13 cellular contexts compared by ENCODE assay signal in genomic region chr1:86137458-86137857, GRCh38. TPM values are rescaled to one million over a fixed set of nuclear protein-coding genes. Genes with fewer than 3 reads are reported as not detected.
DNase-seq lines count a peak whose midpoint lies in the region; ATAC-seq, FAIRE-seq and TF ChIP-seq lines count a peak whose summit lies in the region.
"Had no signal": no experiment of that assay in that cellular context is flagged by ENCODE, and none has a peak within 500 bp of the region (broad histone marks: within the 10 kb centered on the region; RNA-seq: fewer than 3 reads in every experiment).

No MANE protein-coding gene starts in this region.

- H4K8ac ChIP-seq in mesenchymal stem cell (ENCODE audit: low read length) = no peak overlapping the region

- H3K18ac ChIP-seq in mesenchymal stem cell (ENCODE audit: low read depth in 1 of 2, low read length in 2 of 2) = no peak overlapping the region

- H3K4me2 ChIP-seq in mammary epithelial cell (ENCODE audit: insufficient read depth, low read depth, low read length) = no peak overlapping the region
- H3K4me2 ChIP-seq in mesenchymal stem cell (ENCODE audit: low read length, poor library complexity, severe bottlenecking) = no peak overlapping the region

- ATAC-seq in GM18502 (IDR thresholded peaks at IDR 0.05; ENCODE audit: poor library complexity, unreplicated experiment) = no peak
- ATAC-seq: natural killer cell had no signal

- CTCF ChIA-PET in mammary epithelial cell (lab: Charles Lee; ENCODE audit: low non-redundant PET) = no interaction called here

- intact Hi-C loops in mammary epithelial cell (cut with micrococcal nuclease) = no loop called here

- H3K9ac ChIP-seq in mammary epithelial cell (ENCODE audit: insufficient read depth, low read length) (no peak overlapping the region), mesenchymal stem cell (ENCODE audit: low read length) (peak overlapping the region; percentile 56)

- H2AK5ac ChIP-seq in mesenchymal stem cell (ENCODE audit: low read length, severe bottlenecking) = no peak overlapping the region

- H2BK15ac ChIP-seq in mesenchymal stem cell (ENCODE audit: low read depth, poor library complexity, severe bottlenecking) = no peak overlapping the region

- no peak overlapping the region for H2BK12ac ChIP-seq in mesenchymal stem cell (ENCODE audit: low read length in 2 of 2)

- H3K4me3 ChIP-seq in mammary epithelial cell (replicated peaks in 1 of 3; ENCODE audit: insufficient read depth in 1 of 3, low read depth in 2 of 3, low read length in 3 of 3) (no peak overlapping the region), mesenchymal stem cell (ENCODE audit: insufficient read depth in 1 of 2, low read depth in 1 of 2, low read length in 2 of 2) (no peak overlapping the region)
- H3K4me3 ChIP-seq: adrenal gland had no signal

- peaks cover 3% of the 10 kb centered on the region for H3K27me3 ChIP-seq in mammary epithelial cell (ENCODE audit: insufficient read depth, low read length)
- no peaks in the 10 kb centered on the region for H3K27me3 ChIP-seq in mesenchymal stem cell (ENCODE audit: control insufficient read depth in 1 of 2, insufficient read depth in 1 of 2, low read length in 2 of 2)
- H3K27me3 ChIP-seq: adrenal gland had no signal

- no peak overlapping the region for H4K91ac ChIP-seq in mesenchymal stem cell (ENCODE audit: low read length)

- in situ Hi-C loops in mammary epithelial cell (cut with MboI; ENCODE audit: low sequenced_read_pairs in 2 of 2) = no loop called here

- H3K23ac ChIP-seq in mesenchymal stem cell (ENCODE audit: low read length in 2 of 2) = no peak overlapping the region

- no peak overlapping the region for H2BK5ac ChIP-seq in mesenchymal stem cell (ENCODE audit: low read depth, low read length, poor library complexity, severe bottlenecking)

- H3K27ac ChIP-seq in mammary epithelial cell (ENCODE audit: insufficient read depth, low read depth, low read length) = no peak overlapping the region
- no peak overlapping the region for H3K27ac ChIP-seq in mesenchymal stem cell (ENCODE audit: low read length, poor library complexity, severe bottlenecking)
- H3K27ac ChIP-seq: adrenal gland had no signal

- no peak overlapping the region for H3K14ac ChIP-seq in mesenchymal stem cell (ENCODE audit: low read length in 2 of 2)

- H3K4me1 ChIP-seq in mammary epithelial cell (ENCODE audit: insufficient read depth, low read length) = no peaks in the 10 kb centered on the region
- no peaks in the 10 kb centered on the region for H3K4me1 ChIP-seq in mesenchymal stem cell (ENCODE audit: control insufficient read depth, insufficient read depth, low read depth, low read length)
- H3K4me1 ChIP-seq: adrenal gland had no signal

- H3K79me1 ChIP-seq in mesenchymal stem cell (replicated peaks; ENCODE audit: low read length, poor library complexity, severe bottlenecking) = no peaks in the 10 kb centered on the region

- WGBS in mammary epithelial cell (ENCODE audit: low coverage, missing lambda C conversion rate) = 0% methylated on average over 1 of the region's 1 CpG
- no CpG with 5 or more reads among the region's 1 CpG for WGBS in mesenchymal stem cell

- dilution Hi-C loops in mammary epithelial cell (cut with HindIII; ENCODE audit: low sequenced_read_pairs) = no loop called here

- H2AFZ ChIP-seq in mammary epithelial cell (ENCODE audit: low read depth, low read length) (no peak overlapping the region), mesenchymal stem cell (ENCODE audit: low read depth, low read length) (no peak overlapping the region)

- H3K9me3 ChIP-seq in mammary epithelial cell (replicated peaks; ENCODE audit: insufficient read depth, low read length) (no peaks in the 10 kb centered on the region), mesenchymal stem cell (ENCODE audit: control insufficient read depth, low read length) (no peaks in the 10 kb centered on the region)
- H3K9me3 ChIP-seq: adrenal gland had no signal

- no TSS peak for BruUV-seq in mammary epithelial cell (replicated peaks; lab: Mats Ljungman, UMichigan)

- H3K36me3 ChIP-seq in mammary epithelial cell (ENCODE audit: insufficient read depth, low read length) = no peaks in the 10 kb centered on the region
- H3K36me3 ChIP-seq in mesenchymal stem cell (ENCODE audit: control insufficient read depth in 1 of 2, insufficient read depth in 2 of 2, low read depth in 1 of 2, low read length in 2 of 2) = no peaks in the 10 kb centered on the region
- H3K36me3 ChIP-seq: adrenal gland had no signal

- TF ChIP-seq CTCF in mammary epithelial cell (conservative IDR thresholded peaks at IDR 0.05 in 1 of 2, IDR thresholded peaks at IDR 0.05 in 1 of 2; ENCODE audit: extremely low read depth in 1 of 2, insufficient read depth in 1 of 2, low read depth in 1 of 2, low read length in 2 of 2) = no peak

- FAIRE-seq in HTR-8/SVneo (lab: Jason Lieb, UNC) = no peak
- FAIRE-seq: D721Med had no signal

- DNase-seq in DMS53 (lab: John Stamatoyannopoulos, UW) (peak; percentile 71), NAMALWA (ENCODE audit: low spot score) (peak; percentile 7), mammary epithelial cell (peak; percentile 56), mesenchymal stem cell (peak; percentile 88), NCI-H2081 treated with DMSO at 0.1 percent for 48 hours (lab: John Stamatoyannopoulos, UW) (no peak), HUDEP-2 (lab: John Stamatoyannopoulos, UW; ENCODE audit: unreplicated experiment in 76 of 76) (no peak), HTR-8/SVneo (ENCODE audit: insufficient read length, low spot score) (no peak)
- DNase-seq: adrenal gland; natural killer cell; NCI-H1694 treated with DMSO at 0.1 percent for 48 hours; stimulated activated CD4-positive, alpha-beta T cell treated with anti-CD3 and anti-CD28 coated beads, Interleukin-12 subunit alpha, Interleukin-12 subunit beta, amount 100 ng/mL, for 4 hours had no signal

- H4K20me1 ChIP-seq in mammary epithelial cell (ENCODE audit: insufficient read depth, low read length) = no peaks in the 10 kb centered on the region

- H3K79me2 ChIP-seq in mammary epithelial cell (ENCODE audit: insufficient read depth, low read length) = no peaks in the 10 kb centered on the region

- no peak overlapping the region for H3K4ac ChIP-seq in mesenchymal stem cell (ENCODE audit: low read depth in 1 of 2, low read length in 2 of 2)

- H2BK120ac ChIP-seq in mesenchymal stem cell (ENCODE audit: low read depth, low read length) = no peak overlapping the region

RNA-seq across cellular contexts. Expression of gene COL24A1, which starts 19.1 kb away (rescaled TPM):
- not detected for total RNA-seq in mammary epithelial cell
- not detected for polyA plus RNA-seq in mammary epithelial cell
- polyA minus RNA-seq in mammary epithelial cell = not detected
- 0.17 TPM for polyA plus RNA-seq in mesenchymal stem cell (2013, experiment 1 of 2)
- 0.16 TPM for polyA plus RNA-seq in mesenchymal stem cell (2013, experiment 2 of 2)

Comparison
In these comparisons a context has a peak if more than half of its experiments do, and no peak if none do; other contexts are left out.
1. DNase-seq: peak in DMS53 (single experiment), NAMALWA (single experiment), mammary epithelial cell (single experiment) and mesenchymal stem cell (single experiment); none in NCI-H2081 treated with DMSO at 0.1 percent for 48 hours (single experiment), HUDEP-2 (0 of 76) and HTR-8/SVneo (single experiment).